8 cellular contexts compared by ENCODE assay signal in genomic region chr9:94166237-94167054, GRCh38.
DNase-seq lines count a peak whose midpoint lies in the region; TF ChIP-seq lines count a peak whose summit lies in the region.

No MANE protein-coding gene starts in this region.

- DNase-seq in GM06990 (ENCODE audit: extremely low read depth, insufficient read length) = peak; percentile 96
- DNase-seq in HFFc6 = peak; percentile 96
- peak; percentile 98 for DNase-seq in NAMALWA (ENCODE audit: low spot score)
- peak; percentile 99 for DNase-seq in SK-MEL-5 (ENCODE audit: low read depth, low spot score)
- peak; percentile 95 for DNase-seq in activated naive CD4-positive, alpha-beta T cell treated with anti-CD3 and anti-CD28 coated beads, Interleukin-2, amount 50 U/mL, for 16 hours
- peak; percentile 98 for DNase-seq in globus pallidus (ENCODE audit: low spot score)
- DNase-seq in nucleus accumbens (lab: John Stamatoyannopoulos, UW) = peak; percentile 71 to 97 (median 93)
- DNase-seq in suprapubic skin (ENCODE audit: low spot score in 2 of 2) = peak; percentile 99

- 0% methylated on average over 35 of the region's 100 CpGs for WGBS in suprapubic skin

- no peaks in the 10 kb centered on the region for H3K9me3 ChIP-seq in suprapubic skin

- H3K27ac ChIP-seq in suprapubic skin = peak overlapping the region; percentile 100

- no peak for TF ChIP-seq CTCF in GM06990 (IDR thresholded peaks at IDR 0.05; ENCODE audit: insufficient read depth, low read length, poor library complexity, severe bottlenecking)
- TF ChIP-seq CTCF in HFFc6 (IDR thresholded peaks at IDR 0.05) = no peak; the same call in 1 of the 2 replicates
- TF ChIP-seq CTCF in suprapubic skin (IDR thresholded peaks at IDR 0.05) = peak in 1 of 2 donors; percentile 40

- peaks cover 15% of the 10 kb centered on the region for H3K36me3 Mint-ChIP-seq in HFFc6 (ENCODE audit: low read depth)

- no peaks in the 10 kb centered on the region for H3K27me3 ChIP-seq in GM06990 (replicated peaks; ENCODE audit: control insufficient read depth, insufficient read depth, low read length)
- H3K27me3 ChIP-seq in suprapubic skin = no peaks in the 10 kb centered on the region

- peaks cover 38% of the 10 kb centered on the region for H3K4me1 Mint-ChIP-seq in HFFc6 (ENCODE audit: low read depth)

- H3K9me3 Mint-ChIP-seq in HFFc6 = no peaks in the 10 kb centered on the region

- peaks cover 41% of the 10 kb centered on the region for H3K4me1 ChIP-seq in suprapubic skin

- H3K27me3 Mint-ChIP-seq in HFFc6 (ENCODE audit: insufficient read depth) = peaks cover 4% of the 10 kb centered on the region

- in situ Hi-C loops in SK-MEL-5 (cut with HindIII; ENCODE audit: low pct_unique_long_range_greater_than_20kb, low sequenced_read_pairs) = no loop called here

- H3K4me3 ChIP-seq in GM06990 (replicated peaks; ENCODE audit: low read depth, low read length) (peak overlapping the region; percentile 91), suprapubic skin (peak overlapping the region; percentile 80)

- TF ChIP-seq EP300 in suprapubic skin (IDR thresholded peaks at IDR 0.05) = no peak

- peak; percentile 91 to 96 for TF ChIP-seq POLR2A in suprapubic skin (IDR thresholded peaks at IDR 0.05)

- peak overlapping the region; percentile 79 for H3K27ac Mint-ChIP-seq in HFFc6

- H3K36me3 ChIP-seq in GM06990 (ENCODE audit: control insufficient read depth, insufficient read depth, low read length) (no peaks in the 10 kb centered on the region), suprapubic skin (no peaks in the 10 kb centered on the region)

- peak overlapping the region; percentile 93 for H3K4me3 Mint-ChIP-seq in HFFc6

Comparison
In these comparisons a context has a peak if more than half of its experiments do, and no peak if none do; other contexts are left out.
1. Peak in every context shown above with its lines: DNase-seq, H3K4me3 ChIP-seq and H3K27ac ChIP-seq.